In the genomic region with DNA sequence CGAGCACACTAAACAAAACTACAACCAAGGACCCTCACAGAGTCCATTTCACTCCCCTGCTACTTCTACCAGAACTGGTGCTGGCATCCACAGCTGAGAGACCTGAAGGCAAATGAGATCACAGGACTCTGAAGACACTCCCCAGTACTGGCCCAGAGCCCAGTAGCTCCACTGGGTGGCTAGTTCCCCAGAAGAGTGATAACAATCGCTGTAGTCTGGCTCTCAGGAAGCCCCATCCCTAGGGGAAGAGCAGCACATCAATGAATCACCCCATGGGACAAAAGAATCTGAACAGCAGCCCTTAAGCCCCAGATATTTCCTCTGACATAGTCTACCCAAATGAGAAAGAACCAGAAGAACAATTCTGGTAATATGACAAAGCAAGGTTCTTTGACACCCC, we compare ENCODE assay signal across 21 cellular contexts.
DNase-seq lines count a peak whose midpoint lies in the region; ATAC-seq, FAIRE-seq and TF ChIP-seq lines count a peak whose summit lies in the region.
"Had no signal": no experiment of that assay in that cellular context is flagged by ENCODE, and none has a peak within 500 bp of the region (broad histone marks: within the 10 kb centered on the region; RNA-seq: fewer than 3 reads in every experiment).

No MANE protein-coding gene starts in this region.

- H3K9me3 ChIP-seq in left ventricle myocardium inferior (replicated peaks) (peaks cover 36% of the 10 kb centered on the region), right cardiac atrium (ENCODE audit: control insufficient read depth, low read length) (no peaks in the 10 kb centered on the region), vagina (no peaks in the 10 kb centered on the region), pancreas (no peaks in the 10 kb centered on the region)
- H3K9me3 ChIP-seq: colonic mucosa had no signal

- ATAC-seq in right cardiac atrium (no peak), foreskin keratinocyte (peak; percentile 97), WTC11 (no peak), pancreas (no peak)
- ATAC-seq: CD8-positive, alpha-beta T cell; left cardiac atrium had no signal

- no peak overlapping the region for H3K4me3 Mint-ChIP-seq in WTC11
- H3K4me3 Mint-ChIP-seq: activated naive CD8-positive, alpha-beta T cell; activated T-cell treated with anti-CD3 and anti-CD28 coated beads, Interleukin-2, amount 50 U/mL, for 24 hours; CD8-positive, alpha-beta T cell had no signal

- H3K27ac ChIP-seq in left ventricle myocardium inferior (replicated peaks) (no peak overlapping the region), right cardiac atrium (ENCODE audit: low read length) (no peak overlapping the region), foreskin keratinocyte (peak overlapping the region; percentile 21), vagina (no peak overlapping the region), pancreas (no peak overlapping the region)
- H3K27ac ChIP-seq: colonic mucosa, esophagus muscularis mucosa had no signal

- TF ChIP-seq POLR2A in vagina (IDR thresholded peaks at IDR 0.05), result no peak

- POLR2A ChIA-PET in WTC11 (lab: Charles Lee), result no interaction called here

- H3K9me3 Mint-ChIP-seq in WTC11, result peaks cover 29% of the 10 kb centered on the region

- H3K36me3 ChIP-seq in left ventricle myocardium inferior (no peaks in the 10 kb centered on the region), vagina (no peaks in the 10 kb centered on the region), pancreas (no peaks in the 10 kb centered on the region)
- H3K36me3 ChIP-seq: colonic mucosa, esophagus muscularis mucosa had no signal

- DNase-seq in left ventricle myocardium inferior (peak; percentile 15), right cardiac atrium (no peak), amniotic epithelial cell (ENCODE audit: low read depth) (peak; percentile 83), foreskin keratinocyte (peak; percentile 70 to 93), NCI-H146 (lab: John Stamatoyannopoulos, UW) (no peak), vagina (ENCODE audit: extremely low spot score in 2 of 2) (no peak), WTC11 (ENCODE audit: low spot score) (no peak), pancreas (no peak)
- DNase-seq: activated CD4-positive, alpha-beta T cell treated with anti-CD3 and anti-CD28 coated beads, Interleukin-2, amount 50 U/mL, for 1 hour; activated T-cell treated with anti-CD3 and anti-CD28 coated beads, Interleukin-2, amount 50 U/mL, for 24 hours; CD8-positive, alpha-beta T cell; colonic mucosa; GF-D8; hippocampal formation; left cardiac atrium; MM.1S; NCI-H2081 treated with DMSO at 0.1 percent for 48 hours had no signal

- no peaks in the 10 kb centered on the region for H3K4me1 ChIP-seq in left ventricle myocardium inferior
- no peaks in the 10 kb centered on the region for H3K4me1 ChIP-seq in right cardiac atrium (ENCODE audit: control insufficient read depth, insufficient read depth, low read length)
- H3K4me1 ChIP-seq in foreskin keratinocyte, result peaks cover 15% of the 10 kb centered on the region
- no peaks in the 10 kb centered on the region for H3K4me1 ChIP-seq in vagina
- no peaks in the 10 kb centered on the region for H3K4me1 ChIP-seq in pancreas
- H3K4me1 ChIP-seq: colonic mucosa, esophagus muscularis mucosa had no signal

- H3K27me3 Mint-ChIP-seq in WTC11 (ENCODE audit: low read depth), result no peaks in the 10 kb centered on the region; the same call in 1 of the 2 replicates

- H3K27ac Mint-ChIP-seq in WTC11, result no peak overlapping the region; the same call in 1 of the 2 replicates
- H3K27ac Mint-ChIP-seq: activated naive CD8-positive, alpha-beta T cell; activated T-cell treated with anti-CD3 and anti-CD28 coated beads, Interleukin-2, amount 50 U/mL, for 24 hours; CD8-positive, alpha-beta T cell had no signal

- CTCF ChIA-PET in WTC11 (lab: Charles Lee), result no interaction called here

- no peaks in the 10 kb centered on the region for H3K4me1 Mint-ChIP-seq in WTC11

- WGBS in right cardiac atrium, result 55% methylated on average over 2 of the region's 2 CpGs
- WGBS in pancreas, 2 donors, result 41 to 43% methylated on average over 2 of the region's 2 CpGs

- TF ChIP-seq CTCF in left ventricle myocardium inferior (IDR thresholded peaks at IDR 0.05; ENCODE audit: borderline replicate concordance), result no peak
- TF ChIP-seq CTCF in foreskin keratinocyte (conservative IDR thresholded peaks at IDR 0.05), result peak; percentile 31
- TF ChIP-seq CTCF in vagina (IDR thresholded peaks at IDR 0.05), result no peak
- TF ChIP-seq CTCF in WTC11 (IDR thresholded peaks at IDR 0.05), result no peak
- TF ChIP-seq CTCF in pancreas (IDR thresholded peaks at IDR 0.05), result no peak

- FAIRE-seq in pancreas (lab: Jason Lieb, UNC), result no peak
- FAIRE-seq: A204.1, GM18507 had no signal

- H3K4me3 ChIP-seq in left ventricle myocardium inferior, result no peak overlapping the region
- H3K4me3 ChIP-seq in right cardiac atrium (ENCODE audit: low read length), result no peak overlapping the region
- no peak overlapping the region for H3K4me3 ChIP-seq in vagina
- H3K4me3 ChIP-seq in pancreas, result no peak overlapping the region
- H3K4me3 ChIP-seq: colonic mucosa, esophagus muscularis mucosa had no signal

- peaks cover 19% of the 10 kb centered on the region for H3K36me3 Mint-ChIP-seq in WTC11
- H3K36me3 Mint-ChIP-seq: activated naive CD8-positive, alpha-beta T cell; CD8-positive, alpha-beta T cell had no signal

- intact Hi-C loops in left ventricle myocardium inferior (cut with micrococcal nuclease) (no loop called here), right cardiac atrium (cut with DNase I) (no loop called here), vagina (cut with DNase I) (no loop called here), pancreas (cut with DNase I) (no loop called here)

- H3K27me3 ChIP-seq in left ventricle myocardium inferior (ENCODE audit: low read depth) (no peaks in the 10 kb centered on the region), right cardiac atrium (ENCODE audit: control insufficient read depth, insufficient read depth) (no peaks in the 10 kb centered on the region), foreskin keratinocyte (no peaks in the 10 kb centered on the region), vagina (no peaks in the 10 kb centered on the region), pancreas (no peaks in the 10 kb centered on the region)
- H3K27me3 ChIP-seq: colonic mucosa, esophagus muscularis mucosa had no signal

TF ChIP-seq in WTC11, 78 proteins besides CTCF, POLR2A, EP300 and RAD21:
- TF ChIP-seq, protein P1, sequence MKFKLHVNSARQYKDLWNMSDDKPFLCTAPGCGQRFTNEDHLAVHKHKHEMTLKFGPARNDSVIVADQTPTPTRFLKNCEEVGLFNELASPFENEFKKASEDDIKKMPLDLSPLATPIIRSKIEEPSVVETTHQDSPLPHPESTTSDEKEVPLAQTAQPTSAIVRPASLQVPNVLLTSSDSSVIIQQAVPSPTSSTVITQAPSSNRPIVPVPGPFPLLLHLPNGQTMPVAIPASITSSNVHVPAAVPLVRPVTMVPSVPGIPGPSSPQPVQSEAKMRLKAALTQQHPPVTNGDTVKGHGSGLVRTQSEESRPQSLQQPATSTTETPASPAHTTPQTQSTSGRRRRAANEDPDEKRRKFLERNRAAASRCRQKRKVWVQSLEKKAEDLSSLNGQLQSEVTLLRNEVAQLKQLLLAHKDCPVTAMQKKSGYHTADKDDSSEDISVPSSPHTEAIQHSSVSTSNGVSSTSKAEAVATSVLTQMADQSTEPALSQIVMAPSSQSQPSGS (CRISPR knock-in tag; IDR thresholded peaks at IDR 0.05; ENCODE audit: borderline replicate concordance, low read depth), result no peak
- TF ChIP-seq ELF4 (CRISPR knock-in tag; IDR thresholded peaks at IDR 0.05; ENCODE audit: low read depth) (no peak), ZNF317 (CRISPR knock-in tag; IDR thresholded peaks at IDR 0.05; ENCODE audit: borderline replicate concordance, low read depth) (no peak), RELA (CRISPR knock-in tag; IDR thresholded peaks at IDR 0.05; ENCODE audit: borderline replicate concordance) (no peak)
- TF ChIP-seq, protein P2, sequence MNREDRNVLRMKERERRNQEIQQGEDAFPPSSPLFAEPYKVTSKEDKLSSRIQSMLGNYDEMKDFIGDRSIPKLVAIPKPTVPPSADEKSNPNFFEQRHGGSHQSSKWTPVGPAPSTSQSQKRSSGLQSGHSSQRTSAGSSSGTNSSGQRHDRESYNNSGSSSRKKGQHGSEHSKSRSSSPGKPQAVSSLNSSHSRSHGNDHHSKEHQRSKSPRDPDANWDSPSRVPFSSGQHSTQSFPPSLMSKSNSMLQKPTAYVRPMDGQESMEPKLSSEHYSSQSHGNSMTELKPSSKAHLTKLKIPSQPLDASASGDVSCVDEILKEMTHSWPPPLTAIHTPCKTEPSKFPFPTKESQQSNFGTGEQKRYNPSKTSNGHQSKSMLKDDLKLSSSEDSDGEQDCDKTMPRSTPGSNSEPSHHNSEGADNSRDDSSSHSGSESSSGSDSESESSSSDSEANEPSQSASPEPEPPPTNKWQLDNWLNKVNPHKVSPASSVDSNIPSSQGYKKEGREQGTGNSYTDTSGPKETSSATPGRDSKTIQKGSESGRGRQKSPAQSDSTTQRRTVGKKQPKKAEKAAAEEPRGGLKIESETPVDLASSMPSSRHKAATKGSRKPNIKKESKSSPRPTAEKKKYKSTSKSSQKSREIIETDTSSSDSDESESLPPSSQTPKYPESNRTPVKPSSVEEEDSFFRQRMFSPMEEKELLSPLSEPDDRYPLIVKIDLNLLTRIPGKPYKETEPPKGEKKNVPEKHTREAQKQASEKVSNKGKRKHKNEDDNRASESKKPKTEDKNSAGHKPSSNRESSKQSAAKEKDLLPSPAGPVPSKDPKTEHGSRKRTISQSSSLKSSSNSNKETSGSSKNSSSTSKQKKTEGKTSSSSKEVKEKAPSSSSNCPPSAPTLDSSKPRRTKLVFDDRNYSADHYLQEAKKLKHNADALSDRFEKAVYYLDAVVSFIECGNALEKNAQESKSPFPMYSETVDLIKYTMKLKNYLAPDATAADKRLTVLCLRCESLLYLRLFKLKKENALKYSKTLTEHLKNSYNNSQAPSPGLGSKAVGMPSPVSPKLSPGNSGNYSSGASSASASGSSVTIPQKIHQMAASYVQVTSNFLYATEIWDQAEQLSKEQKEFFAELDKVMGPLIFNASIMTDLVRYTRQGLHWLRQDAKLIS (CRISPR knock-in tag; IDR thresholded peaks at IDR 0.05; ENCODE audit: borderline replicate concordance), result no peak
- TF ChIP-seq, protein P3, sequence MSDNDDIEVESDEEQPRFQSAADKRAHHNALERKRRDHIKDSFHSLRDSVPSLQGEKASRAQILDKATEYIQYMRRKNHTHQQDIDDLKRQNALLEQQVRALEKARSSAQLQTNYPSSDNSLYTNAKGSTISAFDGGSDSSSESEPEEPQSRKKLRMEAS (CRISPR knock-in tag; IDR thresholded peaks at IDR 0.05), result no peak

Comparison
In these comparisons a context has a peak if more than half of its experiments do, and no peak if none do; other contexts are left out.
1. DNase-seq: peak in left ventricle myocardium inferior (single experiment), amniotic epithelial cell (single experiment) and foreskin keratinocyte (2 of 2); none in right cardiac atrium (0 of 3), NCI-H146 (single experiment), vagina (0 of 2), WTC11 (single experiment) and pancreas (0 of 6).